Comparison of ENCODE assay signal across 16 cellular contexts in the genomic region with DNA sequence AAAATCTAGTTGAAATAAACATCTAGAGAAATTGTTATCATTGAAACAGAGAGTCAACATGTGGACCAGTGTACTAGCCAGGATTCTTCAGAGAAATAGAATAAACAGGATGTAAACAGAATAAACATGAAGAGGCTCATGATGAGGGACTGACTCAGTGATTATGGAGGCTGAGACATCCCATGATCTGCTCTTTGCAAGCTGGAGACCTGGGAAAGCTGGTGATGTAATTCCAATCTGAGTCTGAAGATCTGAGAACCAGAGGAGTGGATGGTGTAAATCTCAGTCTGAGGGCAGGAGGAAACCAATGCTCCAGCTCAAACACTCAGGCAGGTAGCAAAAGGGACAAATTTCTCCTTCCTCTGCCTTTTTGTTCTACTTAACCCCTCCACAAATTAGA.
DNase-seq lines count a peak whose midpoint lies in the region; FAIRE-seq and TF ChIP-seq lines count a peak whose summit lies in the region.
"Had no signal": no experiment of that assay in that cellular context is flagged by ENCODE, and none has a peak within 500 bp of the region (broad histone marks: within the 10 kb centered on the region; RNA-seq: fewer than 3 reads in every experiment).

No MANE protein-coding gene starts in this region.

- no peaks in the 10 kb centered on the region for H3K9me3 Mint-ChIP-seq in immature natural killer cell
- H3K9me3 Mint-ChIP-seq: H9 had no signal

- H3K4me1 ChIP-seq in KMS-11 (ENCODE audit: low read depth, poor library complexity, severe bottlenecking): peaks cover 64% of the 10 kb centered on the region
- H3K4me1 ChIP-seq: Peyer's patch had no signal

- no peak for TF ChIP-seq CTCF in KMS-11 (conservative IDR thresholded peaks at IDR 0.05; ENCODE audit: low read depth, low read length)
- TF ChIP-seq CTCF in bronchial epithelial cell (IDR thresholded peaks at IDR 0.05; ENCODE audit: insufficient read depth, low read length, severe bottlenecking): no peak

- no peaks in the 10 kb centered on the region for H4K20me1 ChIP-seq in KMS-11 (ENCODE audit: insufficient read depth)

- H3K27ac Mint-ChIP-seq in immature natural killer cell: peak overlapping the region in 3 of 6 donors; percentile 11 to 58 (median 35)
- H3K27ac Mint-ChIP-seq: H9 had no signal

- peak overlapping the region; percentile 25; the same call in 1 of the 2 replicates for H2AFZ ChIP-seq in KMS-11 (ENCODE audit: low read depth)

- H3K36me3 ChIP-seq in KMS-11 (ENCODE audit: insufficient read depth): no peaks in the 10 kb centered on the region
- no peaks in the 10 kb centered on the region for H3K36me3 ChIP-seq in bronchial epithelial cell (ENCODE audit: control insufficient read depth, insufficient read depth, low read length)
- H3K36me3 ChIP-seq: Peyer's patch had no signal

- no peak for FAIRE-seq in bronchial epithelial cell (lab: Jason Lieb, UNC)

- H3K79me2 ChIP-seq in KMS-11 (ENCODE audit: insufficient read depth, low read depth): no peaks in the 10 kb centered on the region

- H3K9ac ChIP-seq in KMS-11: no peak overlapping the region

- H3K4me3 Mint-ChIP-seq in immature natural killer cell: peak overlapping the region in 3 of 5 donors; percentile 4 to 45 (median 6)
- H3K4me3 Mint-ChIP-seq: H9 had no signal

- H3K4me1 Mint-ChIP-seq in immature natural killer cell: peaks cover 24% of the 10 kb centered on the region in 2 donors

- DNase-seq in AG08396 (ENCODE audit: low spot score) (peak; percentile 45), bronchial epithelial cell (ENCODE audit: low read depth) (peak; percentile 12), immature natural killer cell (no peak), NCI-H2107 treated with DMSO at 0.1 percent for 48 hours (lab: John Stamatoyannopoulos, UW; ENCODE audit: unreplicated experiment) (no peak), NCI-H524 (lab: John Stamatoyannopoulos, UW) (no peak), NCI-H2171 (lab: John Stamatoyannopoulos, UW) (no peak)
- no peak for DNase-seq in activated CD4-positive, alpha-beta T cell treated with anti-CD3 and anti-CD28 coated beads, Interleukin-2, amount 50 U/mL, for 1 hour
- DNase-seq: COR-L47, H9, NCI-H1417 treated with DMSO at 0.1 percent for 48 hours, NCI-H2029, NCI-H510A, Peyer's patch, Right ventricle myocardium superior had no signal

- H3K4me2 ChIP-seq in KMS-11: peak overlapping the region; percentile 54

- H3K27me3 ChIP-seq in KMS-11 (ENCODE audit: insufficient read depth, low read depth) (no peaks in the 10 kb centered on the region), bronchial epithelial cell (ENCODE audit: control insufficient read depth, insufficient read depth, low read length) (peaks cover 5% of the 10 kb centered on the region)
- H3K27me3 ChIP-seq: Peyer's patch had no signal

- no peaks in the 10 kb centered on the region for H3K36me3 Mint-ChIP-seq in immature natural killer cell

- H3K27ac ChIP-seq in KMS-11: peak overlapping the region; percentile 47
- H3K27ac ChIP-seq: SK-N-MC had no signal

- no peak overlapping the region for H3K4me3 ChIP-seq in KMS-11 (IDR thresholded peaks at IDR 0.05; ENCODE audit: insufficient read depth, low read depth, low read length)
- no peak overlapping the region for H3K4me3 ChIP-seq in bronchial epithelial cell (ENCODE audit: low read depth, low read length)
- H3K4me3 ChIP-seq: Peyer's patch, SK-N-MC had no signal

- H3K27me3 Mint-ChIP-seq in immature natural killer cell (ENCODE audit: low read depth in 3 of 3): peaks cover 0 to 2% (median 2%) of the 10 kb centered on the region in 3 donors

Comparison
In these comparisons a context has a peak if more than half of its experiments do, and no peak if none do; other contexts are left out.
1. DNase-seq: peak in AG08396 (single experiment) and bronchial epithelial cell (single experiment); none in immature natural killer cell (0 of 3), activated CD4-positive, alpha-beta T cell treated with anti-CD3 and anti-CD28 coated beads, Interleukin-2, amount 50 U/mL, for 1 hour (single experiment), NCI-H2107 treated with DMSO at 0.1 percent for 48 hours (single experiment), NCI-H524 (0 of 2) and NCI-H2171 (single experiment).